ENCODE assay signal across 1 cellular context in genomic region chr2:208265807-208266640, GRCh38.
TF ChIP-seq lines count a peak whose summit lies in the region.

A gene with protein sequence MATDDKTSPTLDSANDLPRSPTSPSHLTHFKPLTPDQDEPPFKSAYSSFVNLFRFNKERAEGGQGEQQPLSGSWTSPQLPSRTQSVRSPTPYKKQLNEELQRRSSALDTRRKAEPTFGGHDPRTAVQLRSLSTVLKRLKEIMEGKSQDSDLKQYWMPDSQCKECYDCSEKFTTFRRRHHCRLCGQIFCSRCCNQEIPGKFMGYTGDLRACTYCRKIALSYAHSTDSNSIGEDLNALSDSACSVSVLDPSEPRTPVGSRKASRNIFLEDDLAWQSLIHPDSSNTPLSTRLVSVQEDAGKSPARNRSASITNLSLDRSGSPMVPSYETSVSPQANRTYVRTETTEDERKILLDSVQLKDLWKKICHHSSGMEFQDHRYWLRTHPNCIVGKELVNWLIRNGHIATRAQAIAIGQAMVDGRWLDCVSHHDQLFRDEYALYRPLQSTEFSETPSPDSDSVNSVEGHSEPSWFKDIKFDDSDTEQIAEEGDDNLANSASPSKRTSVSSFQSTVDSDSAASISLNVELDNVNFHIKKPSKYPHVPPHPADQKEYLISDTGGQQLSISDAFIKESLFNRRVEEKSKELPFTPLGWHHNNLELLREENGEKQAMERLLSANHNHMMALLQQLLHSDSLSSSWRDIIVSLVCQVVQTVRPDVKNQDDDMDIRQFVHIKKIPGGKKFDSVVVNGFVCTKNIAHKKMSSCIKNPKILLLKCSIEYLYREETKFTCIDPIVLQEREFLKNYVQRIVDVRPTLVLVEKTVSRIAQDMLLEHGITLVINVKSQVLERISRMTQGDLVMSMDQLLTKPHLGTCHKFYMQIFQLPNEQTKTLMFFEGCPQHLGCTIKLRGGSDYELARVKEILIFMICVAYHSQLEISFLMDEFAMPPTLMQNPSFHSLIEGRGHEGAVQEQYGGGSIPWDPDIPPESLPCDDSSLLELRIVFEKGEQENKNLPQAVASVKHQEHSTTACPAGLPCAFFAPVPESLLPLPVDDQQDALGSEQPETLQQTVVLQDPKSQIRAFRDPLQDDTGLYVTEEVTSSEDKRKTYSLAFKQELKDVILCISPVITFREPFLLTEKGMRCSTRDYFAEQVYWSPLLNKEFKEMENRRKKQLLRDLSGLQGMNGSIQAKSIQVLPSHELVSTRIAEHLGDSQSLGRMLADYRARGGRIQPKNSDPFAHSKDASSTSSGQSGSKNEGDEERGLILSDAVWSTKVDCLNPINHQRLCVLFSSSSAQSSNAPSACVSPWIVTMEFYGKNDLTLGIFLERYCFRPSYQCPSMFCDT (N-terminal part only) (plus strand): TSS chr2:208266255. CDS start chr2:208271520, 5,265 bp downstream.

TF ChIP-seq in HepG2, 621 proteins besides CTCF, POLR2A, EP300 and RAD21 (continued from another document and continues in another):
- TF ChIP-seq, protein P1, sequence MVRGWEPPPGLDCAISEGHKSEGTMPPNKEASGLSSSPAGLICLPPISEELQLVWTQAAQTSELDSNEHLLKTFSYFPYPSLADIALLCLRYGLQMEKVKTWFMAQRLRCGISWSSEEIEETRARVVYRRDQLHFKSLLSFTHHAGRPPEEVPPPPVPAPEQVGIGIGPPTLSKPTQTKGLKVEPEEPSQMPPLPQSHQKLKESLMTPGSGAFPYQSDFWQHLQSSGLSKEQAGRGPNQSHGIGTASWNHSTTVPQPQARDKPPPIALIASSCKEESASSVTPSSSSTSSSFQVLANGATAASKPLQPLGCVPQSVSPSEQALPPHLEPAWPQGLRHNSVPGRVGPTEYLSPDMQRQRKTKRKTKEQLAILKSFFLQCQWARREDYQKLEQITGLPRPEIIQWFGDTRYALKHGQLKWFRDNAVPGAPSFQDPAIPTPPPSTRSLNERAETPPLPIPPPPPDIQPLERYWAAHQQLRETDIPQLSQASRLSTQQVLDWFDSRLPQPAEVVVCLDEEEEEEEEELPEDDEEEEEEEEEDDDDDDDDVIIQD (CRISPR knock-in tag; IDR thresholded peaks at IDR 0.05; ENCODE audit: low read depth): peak; percentile 88
- peak; percentile 89; the same call in 1 of the 2 replicates for TF ChIP-seq YEATS2 (CRISPR knock-in tag; IDR thresholded peaks at IDR 0.05; ENCODE audit: borderline replicate concordance)
- peak; percentile 96 for TF ChIP-seq SPEN (CRISPR knock-in tag; IDR thresholded peaks at IDR 0.05; ENCODE audit: low read depth)
- TF ChIP-seq DR1 (CRISPR knock-in tag; IDR thresholded peaks at IDR 0.05): no peak
- TF ChIP-seq PHF20 (CRISPR knock-in tag; IDR thresholded peaks at IDR 0.05): peak; percentile 92
- no peak for TF ChIP-seq ZNF850 (CRISPR knock-in tag; conservative IDR thresholded peaks at IDR 0.05)
- TF ChIP-seq KDM3A (CRISPR knock-in tag; IDR thresholded peaks at IDR 0.05; ENCODE audit: low read depth): peak; percentile 89; the same call in 1 of the 2 replicates
- peak; percentile 83; the same call in 1 of the 2 replicates for TF ChIP-seq ZFP82 (CRISPR knock-in tag; IDR thresholded peaks at IDR 0.05; ENCODE audit: borderline replicate concordance)
- TF ChIP-seq GMEB2 (CRISPR knock-in tag; IDR thresholded peaks at IDR 0.05; ENCODE audit: low read depth): peak; percentile 92
- peak; percentile 98 for TF ChIP-seq GMEB1 (CRISPR knock-in tag; IDR thresholded peaks at IDR 0.05; ENCODE audit: borderline replicate concordance)
- TF ChIP-seq ZNF558 (CRISPR knock-in tag; IDR thresholded peaks at IDR 0.05; ENCODE audit: borderline replicate concordance): peak; percentile 95; the same call in 1 of the 2 replicates
- peak; percentile 100 for TF ChIP-seq ZNF556 (CRISPR knock-in tag; IDR thresholded peaks at IDR 0.05; ENCODE audit: borderline replicate concordance)
- no peak for TF ChIP-seq TRIM24 (CRISPR knock-in tag; IDR thresholded peaks at IDR 0.05)
- TF ChIP-seq POGZ (CRISPR knock-in tag; IDR thresholded peaks at IDR 0.05): peak; percentile 96
- peak; percentile 57 for TF ChIP-seq HBP1 (CRISPR knock-in tag; IDR thresholded peaks at IDR 0.05; ENCODE audit: low read depth)
- peak; percentile 93 for TF ChIP-seq ERF (CRISPR knock-in tag; IDR thresholded peaks at IDR 0.05)
- TF ChIP-seq SNRNP70 (IDR thresholded peaks at IDR 0.05; ENCODE audit: low read depth, low read length): no peak
- TF ChIP-seq KAT7 (CRISPR knock-in tag; IDR thresholded peaks at IDR 0.05; ENCODE audit: borderline replicate concordance): peak; percentile 96
- peak; percentile 83; the same call in 1 of the 2 replicates for TF ChIP-seq GFI1 (CRISPR knock-in tag; IDR thresholded peaks at IDR 0.05; ENCODE audit: borderline replicate concordance)
- TF ChIP-seq, protein P2, sequence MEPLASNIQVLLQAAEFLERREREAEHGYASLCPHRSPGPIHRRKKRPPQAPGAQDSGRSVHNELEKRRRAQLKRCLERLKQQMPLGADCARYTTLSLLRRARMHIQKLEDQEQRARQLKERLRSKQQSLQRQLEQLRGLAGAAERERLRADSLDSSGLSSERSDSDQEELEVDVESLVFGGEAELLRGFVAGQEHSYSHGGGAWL (CRISPR knock-in tag; IDR thresholded peaks at IDR 0.05): peak; percentile 77
- TF ChIP-seq KMT2B (CRISPR knock-in tag; IDR thresholded peaks at IDR 0.05): peak; percentile 92
- 0 out of 2 replicates have a peak, but pooled peaks have one; percentile 94 for TF ChIP-seq ZBTB7B (CRISPR knock-in tag; IDR thresholded peaks at IDR 0.05)
- TF ChIP-seq, protein P3, sequence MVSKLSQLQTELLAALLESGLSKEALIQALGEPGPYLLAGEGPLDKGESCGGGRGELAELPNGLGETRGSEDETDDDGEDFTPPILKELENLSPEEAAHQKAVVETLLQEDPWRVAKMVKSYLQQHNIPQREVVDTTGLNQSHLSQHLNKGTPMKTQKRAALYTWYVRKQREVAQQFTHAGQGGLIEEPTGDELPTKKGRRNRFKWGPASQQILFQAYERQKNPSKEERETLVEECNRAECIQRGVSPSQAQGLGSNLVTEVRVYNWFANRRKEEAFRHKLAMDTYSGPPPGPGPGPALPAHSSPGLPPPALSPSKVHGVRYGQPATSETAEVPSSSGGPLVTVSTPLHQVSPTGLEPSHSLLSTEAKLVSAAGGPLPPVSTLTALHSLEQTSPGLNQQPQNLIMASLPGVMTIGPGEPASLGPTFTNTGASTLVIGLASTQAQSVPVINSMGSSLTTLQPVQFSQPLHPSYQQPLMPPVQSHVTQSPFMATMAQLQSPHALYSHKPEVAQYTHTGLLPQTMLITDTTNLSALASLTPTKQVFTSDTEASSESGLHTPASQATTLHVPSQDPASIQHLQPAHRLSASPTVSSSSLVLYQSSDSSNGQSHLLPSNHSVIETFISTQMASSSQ (IDR thresholded peaks at IDR 0.05; ENCODE audit: low read depth): peak; percentile 49
- TF ChIP-seq, protein P3 (CRISPR knock-in tag; IDR thresholded peaks at IDR 0.05; ENCODE audit: borderline replicate concordance): peak; percentile 92
- peak; percentile 98 for TF ChIP-seq RBM39 (IDR thresholded peaks at IDR 0.05; ENCODE audit: low read depth, low read length, poor library complexity, severe bottlenecking)
- TF ChIP-seq MAZ (IDR thresholded peaks at IDR 0.05; ENCODE audit: borderline replicate concordance, low read depth, low read length): peak; percentile 71; the same call in 1 of the 2 replicates
- peak; percentile 96 for TF ChIP-seq MAZ (CRISPR knock-in tag; IDR thresholded peaks at IDR 0.05; ENCODE audit: low read depth)
- TF ChIP-seq ZNF747 (CRISPR knock-in tag; IDR thresholded peaks at IDR 0.05; ENCODE audit: borderline replicate concordance): no peak; the same call in none of the 2 replicates
- TF ChIP-seq JUNB (CRISPR knock-in tag; IDR thresholded peaks at IDR 0.05; ENCODE audit: borderline replicate concordance): no peak
- no peak; the same call in none of the 2 replicates for TF ChIP-seq ZKSCAN8 (CRISPR knock-in tag; IDR thresholded peaks at IDR 0.05; ENCODE audit: borderline replicate concordance)
- TF ChIP-seq ZFP36 (IDR thresholded peaks at IDR 0.05; ENCODE audit: borderline replicate concordance, low read depth, low read length, partially characterized antibody): no peak
- no peak for TF ChIP-seq SOX13 (IDR thresholded peaks at IDR 0.05)
- TF ChIP-seq SOX13 (CRISPR knock-in tag; conservative IDR thresholded peaks at IDR 0.05 in 1 of 2, IDR thresholded peaks at IDR 0.05 in 1 of 2): peak in 1 of 2 experiments; percentile 76; a peak in 2 of 4 replicates
- TF ChIP-seq SETDB1 (CRISPR knock-in tag; IDR thresholded peaks at IDR 0.05; ENCODE audit: borderline replicate concordance): no peak
- TF ChIP-seq, protein P4, sequence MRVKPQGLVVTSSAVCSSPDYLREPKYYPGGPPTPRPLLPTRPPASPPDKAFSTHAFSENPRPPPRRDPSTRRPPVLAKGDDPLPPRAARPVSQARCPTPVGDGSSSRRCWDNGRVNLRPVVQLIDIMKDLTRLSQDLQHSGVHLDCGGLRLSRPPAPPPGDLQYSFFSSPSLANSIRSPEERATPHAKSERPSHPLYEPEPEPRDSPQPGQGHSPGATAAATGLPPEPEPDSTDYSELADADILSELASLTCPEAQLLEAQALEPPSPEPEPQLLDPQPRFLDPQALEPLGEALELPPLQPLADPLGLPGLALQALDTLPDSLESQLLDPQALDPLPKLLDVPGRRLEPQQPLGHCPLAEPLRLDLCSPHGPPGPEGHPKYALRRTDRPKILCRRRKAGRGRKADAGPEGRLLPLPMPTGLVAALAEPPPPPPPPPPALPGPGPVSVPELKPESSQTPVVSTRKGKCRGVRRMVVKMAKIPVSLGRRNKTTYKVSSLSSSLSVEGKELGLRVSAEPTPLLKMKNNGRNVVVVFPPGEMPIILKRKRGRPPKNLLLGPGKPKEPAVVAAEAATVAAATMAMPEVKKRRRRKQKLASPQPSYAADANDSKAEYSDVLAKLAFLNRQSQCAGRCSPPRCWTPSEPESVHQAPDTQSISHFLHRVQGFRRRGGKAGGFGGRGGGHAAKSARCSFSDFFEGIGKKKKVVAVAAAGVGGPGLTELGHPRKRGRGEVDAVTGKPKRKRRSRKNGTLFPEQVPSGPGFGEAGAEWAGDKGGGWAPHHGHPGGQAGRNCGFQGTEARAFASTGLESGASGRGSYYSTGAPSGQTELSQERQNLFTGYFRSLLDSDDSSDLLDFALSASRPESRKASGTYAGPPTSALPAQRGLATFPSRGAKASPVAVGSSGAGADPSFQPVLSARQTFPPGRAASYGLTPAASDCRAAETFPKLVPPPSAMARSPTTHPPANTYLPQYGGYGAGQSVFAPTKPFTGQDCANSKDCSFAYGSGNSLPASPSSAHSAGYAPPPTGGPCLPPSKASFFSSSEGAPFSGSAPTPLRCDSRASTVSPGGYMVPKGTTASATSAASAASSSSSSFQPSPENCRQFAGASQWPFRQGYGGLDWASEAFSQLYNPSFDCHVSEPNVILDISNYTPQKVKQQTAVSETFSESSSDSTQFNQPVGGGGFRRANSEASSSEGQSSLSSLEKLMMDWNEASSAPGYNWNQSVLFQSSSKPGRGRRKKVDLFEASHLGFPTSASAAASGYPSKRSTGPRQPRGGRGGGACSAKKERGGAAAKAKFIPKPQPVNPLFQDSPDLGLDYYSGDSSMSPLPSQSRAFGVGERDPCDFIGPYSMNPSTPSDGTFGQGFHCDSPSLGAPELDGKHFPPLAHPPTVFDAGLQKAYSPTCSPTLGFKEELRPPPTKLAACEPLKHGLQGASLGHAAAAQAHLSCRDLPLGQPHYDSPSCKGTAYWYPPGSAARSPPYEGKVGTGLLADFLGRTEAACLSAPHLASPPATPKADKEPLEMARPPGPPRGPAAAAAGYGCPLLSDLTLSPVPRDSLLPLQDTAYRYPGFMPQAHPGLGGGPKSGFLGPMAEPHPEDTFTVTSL (CRISPR knock-in tag; IDR thresholded peaks at IDR 0.05; ENCODE audit: borderline replicate concordance): peak; percentile 16; the same call in 1 of the 2 replicates
- peak; percentile 90; the same call in 1 of the 2 replicates for TF ChIP-seq FOXK1 (CRISPR knock-in tag; IDR thresholded peaks at IDR 0.05; ENCODE audit: borderline replicate concordance, low read depth)
- peak; percentile 9 for TF ChIP-seq STAG1 (CRISPR knock-in tag; IDR thresholded peaks at IDR 0.05)
- peak; percentile 36 for TF ChIP-seq ZNF230 (CRISPR knock-in tag; IDR thresholded peaks at IDR 0.05)
- TF ChIP-seq MED8 (CRISPR knock-in tag; IDR thresholded peaks at IDR 0.05; ENCODE audit: insufficient replicate concordance): peak; percentile 12
